ENCODE assay signal across 8 cellular contexts in the genomic region with DNA sequence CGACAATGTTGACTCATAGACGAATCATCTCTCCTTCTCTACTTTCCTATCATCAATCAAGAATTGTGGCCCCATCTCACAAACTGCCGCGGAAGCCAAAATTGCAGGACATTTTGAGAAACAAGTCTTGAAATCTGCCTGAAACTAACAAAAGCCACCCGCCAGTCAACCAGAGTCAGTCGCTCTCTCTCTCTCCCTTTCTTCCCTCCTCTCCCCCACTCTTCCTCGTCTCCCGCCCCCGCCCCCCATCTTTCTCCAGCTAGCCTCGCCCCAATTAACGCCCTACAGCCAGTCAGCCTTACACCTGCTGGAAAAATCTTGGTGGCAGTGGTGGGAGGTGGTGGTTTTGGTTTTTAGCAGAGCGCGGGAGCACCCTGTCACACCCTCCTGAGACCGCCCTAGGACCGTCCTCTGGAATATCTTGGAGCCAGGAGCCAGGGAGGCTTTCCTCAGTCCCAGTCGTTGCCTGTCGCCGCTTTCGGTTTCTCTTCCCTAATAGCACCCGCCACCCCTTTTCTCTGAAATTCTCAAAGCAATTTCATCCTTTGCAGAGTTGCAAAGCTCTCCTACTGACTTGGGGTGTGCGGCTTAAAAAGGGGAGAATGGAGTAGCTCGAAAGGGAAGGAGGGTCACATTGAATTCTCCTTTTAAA.
DNase-seq lines count a peak whose midpoint lies in the region; ATAC-seq and TF ChIP-seq lines count a peak whose summit lies in the region.

No MANE protein-coding gene starts in this region.

- DNase-seq in GM06990 (ENCODE audit: extremely low read depth, insufficient read length) (no peak), NCI-H524 treated with DMSO at 0.1 percent for 48 hours (lab: John Stamatoyannopoulos, UW) (peak; percentile 18), fibroblast of villous mesenchyme (ENCODE audit: low read depth) (no peak), prostate gland (ENCODE audit: low spot score) (peak; percentile 7), Ammon's horn (ENCODE audit: low spot score) (no peak)

- no peaks in the 10 kb centered on the region for H3K4me1 ChIP-seq in prostate gland (replicated peaks)

- peak overlapping the region; percentile 23; the same call in 1 of the 2 replicates for H3K4me3 ChIP-seq in GM06990 (replicated peaks; ENCODE audit: low read depth, low read length)
- H3K4me3 ChIP-seq in fibroblast of villous mesenchyme (ENCODE audit: low read depth, low read length) = peak overlapping the region; percentile 36
- H3K4me3 ChIP-seq in prostate gland = peak overlapping the region; percentile 28 to 30

- H3K27ac ChIP-seq in prostate gland = peak overlapping the region; percentile 77 to 83

- WGBS in prostate gland = 5% methylated on average over 22 of the region's 22 CpGs

- ATAC-seq in GM21381 (IDR thresholded peaks at IDR 0.05; ENCODE audit: unreplicated experiment) = no peak
- ATAC-seq in GM19351 (IDR thresholded peaks at IDR 0.05; ENCODE audit: unreplicated experiment) = no peak
- no peak for ATAC-seq in HG03354 (IDR thresholded peaks at IDR 0.05; ENCODE audit: poor library complexity, severe bottlenecking, unreplicated experiment)

- H3K27me3 ChIP-seq in GM06990 (replicated peaks; ENCODE audit: control insufficient read depth, insufficient read depth, low read length) (peaks cover 1% of the 10 kb centered on the region), prostate gland (replicated peaks; ENCODE audit: insufficient read depth) (peaks cover 2% of the 10 kb centered on the region)

- intact Hi-C loops in prostate gland (cut with DNase I) = loop anchor here (2.0 to 10.0 kb wide), 3 partner anchors 415 to 1827 kb away; a partner anchor contains a TSS

- H3K9me3 ChIP-seq in prostate gland = no peaks in the 10 kb centered on the region

- TF ChIP-seq POLR2A in prostate gland (IDR thresholded peaks at IDR 0.05) = no peak

- H3K36me3 ChIP-seq in GM06990 (ENCODE audit: control insufficient read depth, insufficient read depth, low read length) = no peaks in the 10 kb centered on the region
- H3K36me3 ChIP-seq in prostate gland = no peaks in the 10 kb centered on the region

- no peak for TF ChIP-seq CTCF in GM06990 (IDR thresholded peaks at IDR 0.05; ENCODE audit: insufficient read depth, low read length, poor library complexity, severe bottlenecking)
- no peak for TF ChIP-seq CTCF in fibroblast of villous mesenchyme (IDR thresholded peaks at IDR 0.05; ENCODE audit: insufficient read depth, low read depth, low read length)
- no peak for TF ChIP-seq CTCF in prostate gland (IDR thresholded peaks at IDR 0.05)

Comparison
In these comparisons a context has a peak if more than half of its experiments do, and no peak if none do; other contexts are left out.
1. DNase-seq: peak in NCI-H524 treated with DMSO at 0.1 percent for 48 hours (single experiment) and prostate gland (single experiment); none in GM06990 (single experiment), fibroblast of villous mesenchyme (single experiment) and Ammon's horn (single experiment).
2. Peak in every context shown above with its lines, with median percentiles within 50 percentile points of each other: H3K4me3 ChIP-seq.